ENCODE assay signal across 29 cellular contexts in genomic region chr2:152376385-152376784, GRCh38. TPM values are rescaled to one million over a fixed set of nuclear protein-coding genes. Genes with fewer than 3 reads are reported as not detected.
A peak's percentile ranks its signal among the peaks of the same experiment; 100 is the strongest.
DNase-seq lines count a peak whose midpoint lies in the region; ATAC-seq, FAIRE-seq and TF ChIP-seq lines count a peak whose summit lies in the region.
"Had no signal": no experiment of that assay in that cellular context is flagged by ENCODE, and none has a peak within 500 bp of the region (broad histone marks: within the 10 kb centered on the region; RNA-seq: fewer than 3 reads in every experiment).

No MANE protein-coding gene starts in this region.

- DNase-seq in Caco-2 (no peak), NCI-H69 (lab: John Stamatoyannopoulos, UW) (peak; percentile 25), bronchial epithelial cell (ENCODE audit: low read depth) (peak; percentile 43), GM10266 (ENCODE audit: extremely low spot score) (no peak)
- DNase-seq: activated CD4-positive, alpha-beta T cell treated with anti-CD3 and anti-CD28 coated beads for 36 hours; activated CD8-positive, alpha-beta T cell treated with anti-CD3 and anti-CD28 coated beads, Interleukin-2, amount 10 ng/mL, durations not matched to agents 7 days and 5 days; activated naive CD4-positive, alpha-beta T cell treated with anti-CD3 and anti-CD28 coated beads, Interleukin-2, amount 50 U/mL, for 16 hours; amniotic stem cell; hypothalamus; immature natural killer cell; IMR-90; left lung; NCI-H1092 treated with DMSO at 0.1 percent for 48 hours; NCI-H1694 treated with DMSO at 0.1 percent for 48 hours; NCI-H524; right cardiac atrium; SIG-M5; stimulated activated CD4-positive, alpha-beta T cell treated with anti-CD3 and anti-CD28 coated beads, Interleukin-1b, Interleukin-23, amount 100 ng/mL, for 48 hours; stimulated activated naive CD4-positive, alpha-beta T cell treated with Interleukin-2 at 50 U/mL for 16 hours; SW 1271; T-helper 9 cell had no signal

- H3K27me3 Mint-ChIP-seq in Caco-2 (ENCODE audit: insufficient read depth, unreplicated experiment) (no peaks in the 10 kb centered on the region), nephron (ENCODE audit: low read depth) (no peaks in the 10 kb centered on the region)

- H3K36me3 ChIP-seq in Caco-2 (ENCODE audit: control insufficient read depth, insufficient read depth, low read length) (no peaks in the 10 kb centered on the region), bronchial epithelial cell (ENCODE audit: control insufficient read depth, insufficient read depth, low read length) (no peaks in the 10 kb centered on the region)
- H3K36me3 ChIP-seq: gastroesophageal sphincter, HAP-1, left lung had no signal

- H3K9me3 ChIP-seq in Caco-2: no peaks in the 10 kb centered on the region
- H3K9me3 ChIP-seq: gastroesophageal sphincter, HAP-1, left lung had no signal

- no peak for FAIRE-seq in bronchial epithelial cell (lab: Jason Lieb, UNC)
- FAIRE-seq: urothelium cell line had no signal

- no peak overlapping the region for H3K4me3 Mint-ChIP-seq in Caco-2 (ENCODE audit: unreplicated experiment)
- H3K4me3 Mint-ChIP-seq in nephron: no peak overlapping the region
- H3K4me3 Mint-ChIP-seq: activated CD4-positive, alpha-beta T cell treated with anti-CD3 and anti-CD28 coated beads for 36 hours; activated CD8-positive, alpha-beta T cell treated with anti-CD3 and anti-CD28 coated beads, Interleukin-2, amount 10 ng/mL, durations not matched to agents 7 days and 5 days; activated T-helper 17 cell treated with anti-CD3 and anti-CD28 coated beads, Interleukin-2, amount 50 U/mL, for 72 hours; immature natural killer cell had no signal

- H3K4me1 Mint-ChIP-seq in Caco-2 (ENCODE audit: low read depth, unreplicated experiment): peaks cover 20% of the 10 kb centered on the region
- H3K4me1 Mint-ChIP-seq in nephron: peaks cover 73% of the 10 kb centered on the region
- H3K4me1 Mint-ChIP-seq: activated CD4-positive, alpha-beta T cell treated with anti-CD3 and anti-CD28 coated beads for 36 hours; activated T-helper 17 cell treated with anti-CD3 and anti-CD28 coated beads, Interleukin-2, amount 50 U/mL, for 72 hours; immature natural killer cell had no signal

- CTCF ChIA-PET in Caco-2 (lab: Charles Lee): interaction anchor here (0.7 kb wide), 1 partner anchor 430 kb away, joined by 3 read pairs; no protein-coding TSS in a partner anchor

- H3K9me3 Mint-ChIP-seq in Caco-2 (ENCODE audit: unreplicated experiment) (no peaks in the 10 kb centered on the region), nephron (no peaks in the 10 kb centered on the region)
- H3K9me3 Mint-ChIP-seq: activated T-helper 17 cell treated with anti-CD3 and anti-CD28 coated beads, Interleukin-2, amount 50 U/mL, for 72 hours; immature natural killer cell had no signal

- peak overlapping the region; percentile 50 for H3K27ac Mint-ChIP-seq in Caco-2 (ENCODE audit: unreplicated experiment)
- peak overlapping the region in 2 of 3 experiments; percentile 16 to 17 for H3K27ac Mint-ChIP-seq in nephron
- H3K27ac Mint-ChIP-seq: activated CD4-positive, alpha-beta T cell treated with anti-CD3 and anti-CD28 coated beads for 36 hours; activated CD8-positive, alpha-beta T cell treated with anti-CD3 and anti-CD28 coated beads, Interleukin-2, amount 10 ng/mL, durations not matched to agents 7 days and 5 days; activated T-helper 17 cell treated with anti-CD3 and anti-CD28 coated beads, Interleukin-2, amount 50 U/mL, for 72 hours; immature natural killer cell had no signal

- H3K4me3 ChIP-seq in Caco-2 (ENCODE audit: low read depth, low read length) (no peak overlapping the region), bronchial epithelial cell (ENCODE audit: low read depth, low read length) (no peak overlapping the region)
- H3K4me3 ChIP-seq: gastroesophageal sphincter, HAP-1, left lung had no signal

- intact Hi-C loops in Caco-2 (cut with micrococcal nuclease; ENCODE audit: unreplicated experiment): no loop called here

- no peaks in the 10 kb centered on the region for H3K27me3 ChIP-seq in Caco-2 (replicated peaks; ENCODE audit: control insufficient read depth, insufficient read depth, low read length)
- no peaks in the 10 kb centered on the region for H3K27me3 ChIP-seq in bronchial epithelial cell (ENCODE audit: control insufficient read depth, insufficient read depth, low read length)
- H3K27me3 ChIP-seq: gastroesophageal sphincter, left lung had no signal

- POLR2A ChIA-PET in Caco-2 (lab: Charles Lee): no interaction called here

- no peaks in the 10 kb centered on the region for H3K36me3 Mint-ChIP-seq in Caco-2 (ENCODE audit: insufficient read depth, unreplicated experiment)
- no peaks in the 10 kb centered on the region for H3K36me3 Mint-ChIP-seq in nephron (ENCODE audit: low read depth)
- H3K36me3 Mint-ChIP-seq: immature natural killer cell had no signal

- no TSS peak for BruUV-seq in Caco-2 (replicated peaks; lab: Mats Ljungman, UMichigan)

- peaks cover 19% of the 10 kb centered on the region for H3K4me1 ChIP-seq in Caco-2
- H3K4me1 ChIP-seq: HAP-1 had no signal

- TF ChIP-seq CTCF in Caco-2 (IDR thresholded peaks at IDR 0.05; ENCODE audit: insufficient read depth in 1 of 2, low read depth in 1 of 2, low read length in 1 of 2, severe bottlenecking in 1 of 2, unreplicated experiment in 1 of 2) (no peak), bronchial epithelial cell (IDR thresholded peaks at IDR 0.05; ENCODE audit: insufficient read depth, low read length, severe bottlenecking) (no peak), nephron (IDR thresholded peaks at IDR 0.05; ENCODE audit: unreplicated experiment in 3 of 3) (no peak), GM10266 (IDR thresholded peaks at IDR 0.05; ENCODE audit: control insufficient read depth, insufficient read depth, low read depth, missing control alignments) (no peak)

- ATAC-seq in HG02571 (IDR thresholded peaks at IDR 0.05; ENCODE audit: unreplicated experiment) (no peak), GM19023 (IDR thresholded peaks at IDR 0.05; ENCODE audit: unreplicated experiment) (no peak)
- ATAC-seq: activated CD4-positive, alpha-beta T cell treated with anti-CD3 and anti-CD28 coated beads for 36 hours; activated CD8-positive, alpha-beta T cell treated with anti-CD3 and anti-CD28 coated beads, Interleukin-2, amount 10 ng/mL, durations not matched to agents 7 days and 5 days; activated T-helper 17 cell treated with anti-CD3 and anti-CD28 coated beads, Interleukin-2, amount 50 U/mL, for 72 hours; gastroesophageal sphincter; left lung; Panc1; right cardiac atrium had no signal

RNA-seq across cellular contexts. Expression of gene FMNL2, which starts 41.4 kb away (rescaled TPM):
- total RNA-seq in Caco-2 (2022) (38.0 and 38.2 TPM in 2 replicates), bronchial epithelial cell (15.1 and 24.7 TPM in 2 replicates)

Comparison
In these comparisons a context has a peak if more than half of its experiments do, and no peak if none do; other contexts are left out.
1. DNase-seq: peak in NCI-H69 (single experiment) and bronchial epithelial cell (single experiment); none in Caco-2 (0 of 2) and GM10266 (single experiment).